In the genomic region with DNA sequence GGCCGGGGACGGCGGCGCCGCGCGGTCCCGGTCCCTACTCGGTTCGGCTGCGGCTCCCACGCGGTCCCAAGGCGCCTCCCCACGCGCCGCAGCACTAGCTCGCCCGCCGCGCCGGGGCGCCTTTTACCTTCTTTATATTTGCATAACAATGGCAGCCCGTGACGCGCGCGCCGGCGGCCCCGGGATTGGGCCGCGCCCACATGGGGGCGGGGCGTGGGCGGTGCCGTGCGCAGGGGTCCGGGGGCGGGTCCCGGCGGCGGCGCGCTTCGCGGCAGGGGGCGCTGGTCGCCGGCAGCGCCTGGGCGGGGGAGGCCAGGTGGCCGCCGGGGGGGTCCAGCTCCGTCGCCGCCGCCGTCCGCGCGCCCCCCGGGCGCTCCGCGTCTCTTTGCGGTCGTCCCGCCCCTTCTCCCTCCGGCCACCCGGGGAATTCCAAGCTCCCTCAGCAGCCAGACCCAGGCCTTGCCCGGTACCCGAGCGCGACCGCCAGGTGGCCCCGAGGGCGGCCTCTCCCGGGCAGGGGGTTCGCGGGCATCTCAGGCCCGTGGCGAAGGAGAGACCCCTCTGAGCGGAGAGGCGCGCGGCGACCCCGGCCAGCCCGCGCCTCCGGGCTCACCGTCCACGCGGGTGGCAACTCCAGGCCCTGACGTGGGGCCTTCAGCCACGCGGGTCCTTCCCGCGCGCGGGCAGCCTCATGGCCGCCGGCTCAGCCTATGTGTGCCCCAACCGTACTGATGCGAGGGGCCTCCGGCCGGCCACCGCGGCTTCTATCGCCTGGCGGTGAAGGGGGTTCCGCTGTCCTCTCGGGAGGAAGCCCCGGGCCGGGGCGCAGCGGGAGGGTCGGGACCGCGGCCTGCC, we compare ENCODE assay signal across 1 cellular context.
A peak's percentile ranks its signal among the peaks of the same experiment; 100 is the strongest.
TF ChIP-seq lines count a peak whose summit lies in the region.

A gene with protein sequence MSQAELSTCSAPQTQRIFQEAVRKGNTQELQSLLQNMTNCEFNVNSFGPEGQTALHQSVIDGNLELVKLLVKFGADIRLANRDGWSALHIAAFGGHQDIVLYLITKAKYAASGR (minus strand): TSS at position 96 of the 855 bp plus-strand sequence. CDS start 343 bp downstream, outside the sequence.

TF ChIP-seq in K562, 482 proteins besides CTCF, POLR2A, EP300 and RAD21 (continued from another document and continues in another):
- TF ChIP-seq, protein P1, sequence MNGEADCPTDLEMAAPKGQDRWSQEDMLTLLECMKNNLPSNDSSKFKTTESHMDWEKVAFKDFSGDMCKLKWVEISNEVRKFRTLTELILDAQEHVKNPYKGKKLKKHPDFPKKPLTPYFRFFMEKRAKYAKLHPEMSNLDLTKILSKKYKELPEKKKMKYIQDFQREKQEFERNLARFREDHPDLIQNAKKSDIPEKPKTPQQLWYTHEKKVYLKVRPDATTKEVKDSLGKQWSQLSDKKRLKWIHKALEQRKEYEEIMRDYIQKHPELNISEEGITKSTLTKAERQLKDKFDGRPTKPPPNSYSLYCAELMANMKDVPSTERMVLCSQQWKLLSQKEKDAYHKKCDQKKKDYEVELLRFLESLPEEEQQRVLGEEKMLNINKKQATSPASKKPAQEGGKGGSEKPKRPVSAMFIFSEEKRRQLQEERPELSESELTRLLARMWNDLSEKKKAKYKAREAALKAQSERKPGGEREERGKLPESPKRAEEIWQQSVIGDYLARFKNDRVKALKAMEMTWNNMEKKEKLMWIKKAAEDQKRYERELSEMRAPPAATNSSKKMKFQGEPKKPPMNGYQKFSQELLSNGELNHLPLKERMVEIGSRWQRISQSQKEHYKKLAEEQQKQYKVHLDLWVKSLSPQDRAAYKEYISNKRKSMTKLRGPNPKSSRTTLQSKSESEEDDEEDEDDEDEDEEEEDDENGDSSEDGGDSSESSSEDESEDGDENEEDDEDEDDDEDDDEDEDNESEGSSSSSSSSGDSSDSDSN (IDR thresholded peaks at IDR 0.05; ENCODE audit: borderline replicate concordance in 1 of 2, low read depth in 2 of 2, low read length in 2 of 2): no peak
- TF ChIP-seq CTBP1 (IDR thresholded peaks at IDR 0.05; ENCODE audit: borderline replicate concordance): no peak; the same call in 1 of the 2 replicates
- TF ChIP-seq MTF1 (CRISPR knock-in tag; IDR thresholded peaks at IDR 0.05; ENCODE audit: borderline replicate concordance): no peak
- no peak for TF ChIP-seq HNRNPUL1 (IDR thresholded peaks at IDR 0.05; ENCODE audit: low read length)
- 0 out of 2 replicates have a peak, but pooled peaks have one; percentile 43 for TF ChIP-seq ZEB2 (IDR thresholded peaks at IDR 0.05)
- TF ChIP-seq NFIC (IDR thresholded peaks at IDR 0.05): no peak
- TF ChIP-seq CBX5 (IDR thresholded peaks at IDR 0.05; ENCODE audit: borderline replicate concordance, low read depth): no peak
- TF ChIP-seq KLF6 (CRISPR knock-in tag; IDR thresholded peaks at IDR 0.05; ENCODE audit: borderline replicate concordance): no peak
- peak; percentile 91 for TF ChIP-seq ZFX (CRISPR knock-in tag; IDR thresholded peaks at IDR 0.05)
- TF ChIP-seq NCOA1 (IDR thresholded peaks at IDR 0.05; ENCODE audit: low read depth): no peak
- TF ChIP-seq, protein P2, sequence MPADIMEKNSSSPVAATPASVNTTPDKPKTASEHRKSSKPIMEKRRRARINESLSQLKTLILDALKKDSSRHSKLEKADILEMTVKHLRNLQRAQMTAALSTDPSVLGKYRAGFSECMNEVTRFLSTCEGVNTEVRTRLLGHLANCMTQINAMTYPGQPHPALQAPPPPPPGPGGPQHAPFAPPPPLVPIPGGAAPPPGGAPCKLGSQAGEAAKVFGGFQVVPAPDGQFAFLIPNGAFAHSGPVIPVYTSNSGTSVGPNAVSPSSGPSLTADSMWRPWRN (IDR thresholded peaks at IDR 0.05; ENCODE audit: low read depth): no peak
- TF ChIP-seq TCF3 (CRISPR knock-in tag; IDR thresholded peaks at IDR 0.05): no peak
- no peak for TF ChIP-seq ZFP1 (CRISPR knock-in tag; IDR thresholded peaks at IDR 0.05)
- TF ChIP-seq PCBP2 (IDR thresholded peaks at IDR 0.05; ENCODE audit: low read depth, low read length, poor library complexity, severe bottlenecking): no peak
- TF ChIP-seq HDAC1 (IDR thresholded peaks at IDR 0.05): peak in 1 of 2 experiments; percentile 64; a peak in 2 of 4 replicates
- peak; percentile 92 for TF ChIP-seq FOXP1 (CRISPR knock-in tag; IDR thresholded peaks at IDR 0.05)
- no peak for TF ChIP-seq CC2D1A (IDR thresholded peaks at IDR 0.05)
- TF ChIP-seq, protein P3, sequence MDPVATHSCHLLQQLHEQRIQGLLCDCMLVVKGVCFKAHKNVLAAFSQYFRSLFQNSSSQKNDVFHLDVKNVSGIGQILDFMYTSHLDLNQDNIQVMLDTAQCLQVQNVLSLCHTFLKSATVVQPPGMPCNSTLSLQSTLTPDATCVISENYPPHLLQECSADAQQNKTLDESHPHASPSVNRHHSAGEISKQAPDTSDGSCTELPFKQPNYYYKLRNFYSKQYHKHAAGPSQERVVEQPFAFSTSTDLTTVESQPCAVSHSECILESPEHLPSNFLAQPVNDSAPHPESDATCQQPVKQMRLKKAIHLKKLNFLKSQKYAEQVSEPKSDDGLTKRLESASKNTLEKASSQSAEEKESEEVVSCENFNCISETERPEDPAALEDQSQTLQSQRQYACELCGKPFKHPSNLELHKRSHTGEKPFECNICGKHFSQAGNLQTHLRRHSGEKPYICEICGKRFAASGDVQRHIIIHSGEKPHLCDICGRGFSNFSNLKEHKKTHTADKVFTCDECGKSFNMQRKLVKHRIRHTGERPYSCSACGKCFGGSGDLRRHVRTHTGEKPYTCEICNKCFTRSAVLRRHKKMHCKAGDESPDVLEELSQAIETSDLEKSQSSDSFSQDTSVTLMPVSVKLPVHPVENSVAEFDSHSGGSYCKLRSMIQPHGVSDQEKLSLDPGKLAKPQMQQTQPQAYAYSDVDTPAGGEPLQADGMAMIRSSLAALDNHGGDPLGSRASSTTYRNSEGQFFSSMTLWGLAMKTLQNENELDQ (CRISPR knock-in tag; IDR thresholded peaks at IDR 0.05; ENCODE audit: borderline replicate concordance): peak; percentile 95; the same call in 1 of the 2 replicates
- TF ChIP-seq PHF8 (IDR thresholded peaks at IDR 0.05; ENCODE audit: borderline replicate concordance, low read length): peak; percentile 78; the same call in 1 of the 2 replicates
- TF ChIP-seq ADNP (tag; IDR thresholded peaks at IDR 0.05): no peak
- TF ChIP-seq ZNF384 (IDR thresholded peaks at IDR 0.05; ENCODE audit: low read depth, low read length): 0 out of 2 replicates have a peak, but pooled peaks have one; percentile 4
- TF ChIP-seq SIN3A (IDR thresholded peaks at IDR 0.05; ENCODE audit: borderline replicate concordance in 2 of 2, control insufficient read depth in 1 of 2, low read depth in 2 of 2, low read length in 2 of 2): peak; percentile 41 to 65; a peak in 2 of 4 replicates
- TF ChIP-seq ILF3 (IDR thresholded peaks at IDR 0.05; ENCODE audit: borderline replicate concordance): no peak
- TF ChIP-seq, protein P4, sequence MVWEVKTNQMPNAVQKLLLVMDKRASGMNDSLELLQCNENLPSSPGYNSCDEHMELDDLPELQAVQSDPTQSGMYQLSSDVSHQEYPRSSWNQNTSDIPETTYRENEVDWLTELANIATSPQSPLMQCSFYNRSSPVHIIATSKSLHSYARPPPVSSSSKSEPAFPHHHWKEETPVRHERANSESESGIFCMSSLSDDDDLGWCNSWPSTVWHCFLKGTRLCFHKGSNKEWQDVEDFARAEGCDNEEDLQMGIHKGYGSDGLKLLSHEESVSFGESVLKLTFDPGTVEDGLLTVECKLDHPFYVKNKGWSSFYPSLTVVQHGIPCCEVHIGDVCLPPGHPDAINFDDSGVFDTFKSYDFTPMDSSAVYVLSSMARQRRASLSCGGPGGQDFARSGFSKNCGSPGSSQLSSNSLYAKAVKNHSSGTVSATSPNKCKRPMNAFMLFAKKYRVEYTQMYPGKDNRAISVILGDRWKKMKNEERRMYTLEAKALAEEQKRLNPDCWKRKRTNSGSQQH (CRISPR knock-in tag; IDR thresholded peaks at IDR 0.05): no peak
- TF ChIP-seq, protein P5, sequence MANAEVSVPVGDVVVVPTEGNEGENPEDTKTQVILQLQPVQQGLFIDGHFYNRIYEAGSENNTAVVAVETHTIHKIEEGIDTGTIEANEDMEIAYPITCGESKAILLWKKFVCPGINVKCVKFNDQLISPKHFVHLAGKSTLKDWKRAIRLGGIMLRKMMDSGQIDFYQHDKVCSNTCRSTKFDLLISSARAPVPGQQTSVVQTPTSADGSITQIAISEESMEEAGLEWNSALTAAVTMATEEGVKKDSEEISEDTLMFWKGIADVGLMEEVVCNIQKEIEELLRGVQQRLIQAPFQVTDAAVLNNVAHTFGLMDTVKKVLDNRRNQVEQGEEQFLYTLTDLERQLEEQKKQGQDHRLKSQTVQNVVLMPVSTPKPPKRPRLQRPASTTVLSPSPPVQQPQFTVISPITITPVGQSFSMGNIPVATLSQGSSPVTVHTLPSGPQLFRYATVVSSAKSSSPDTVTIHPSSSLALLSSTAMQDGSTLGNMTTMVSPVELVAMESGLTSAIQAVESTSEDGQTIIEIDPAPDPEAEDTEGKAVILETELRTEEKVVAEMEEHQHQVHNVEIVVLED (CRISPR knock-in tag; IDR thresholded peaks at IDR 0.05): no peak
- TF ChIP-seq, protein P6, sequence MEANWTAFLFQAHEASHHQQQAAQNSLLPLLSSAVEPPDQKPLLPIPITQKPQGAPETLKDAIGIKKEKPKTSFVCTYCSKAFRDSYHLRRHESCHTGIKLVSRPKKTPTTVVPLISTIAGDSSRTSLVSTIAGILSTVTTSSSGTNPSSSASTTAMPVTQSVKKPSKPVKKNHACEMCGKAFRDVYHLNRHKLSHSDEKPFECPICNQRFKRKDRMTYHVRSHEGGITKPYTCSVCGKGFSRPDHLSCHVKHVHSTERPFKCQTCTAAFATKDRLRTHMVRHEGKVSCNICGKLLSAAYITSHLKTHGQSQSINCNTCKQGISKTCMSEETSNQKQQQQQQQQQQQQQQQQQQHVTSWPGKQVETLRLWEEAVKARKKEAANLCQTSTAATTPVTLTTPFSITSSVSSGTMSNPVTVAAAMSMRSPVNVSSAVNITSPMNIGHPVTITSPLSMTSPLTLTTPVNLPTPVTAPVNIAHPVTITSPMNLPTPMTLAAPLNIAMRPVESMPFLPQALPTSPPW (CRISPR knock-in tag; IDR thresholded peaks at IDR 0.05): peak; percentile 97
- no peak for TF ChIP-seq ZC3H8 (IDR thresholded peaks at IDR 0.05)
- TF ChIP-seq ZBTB7A (IDR thresholded peaks at IDR 0.05; ENCODE audit: borderline replicate concordance, control insufficient read depth, low read depth, low read length): peak; percentile 96; the same call in 1 of the 2 replicates
- TF ChIP-seq, protein P7, sequence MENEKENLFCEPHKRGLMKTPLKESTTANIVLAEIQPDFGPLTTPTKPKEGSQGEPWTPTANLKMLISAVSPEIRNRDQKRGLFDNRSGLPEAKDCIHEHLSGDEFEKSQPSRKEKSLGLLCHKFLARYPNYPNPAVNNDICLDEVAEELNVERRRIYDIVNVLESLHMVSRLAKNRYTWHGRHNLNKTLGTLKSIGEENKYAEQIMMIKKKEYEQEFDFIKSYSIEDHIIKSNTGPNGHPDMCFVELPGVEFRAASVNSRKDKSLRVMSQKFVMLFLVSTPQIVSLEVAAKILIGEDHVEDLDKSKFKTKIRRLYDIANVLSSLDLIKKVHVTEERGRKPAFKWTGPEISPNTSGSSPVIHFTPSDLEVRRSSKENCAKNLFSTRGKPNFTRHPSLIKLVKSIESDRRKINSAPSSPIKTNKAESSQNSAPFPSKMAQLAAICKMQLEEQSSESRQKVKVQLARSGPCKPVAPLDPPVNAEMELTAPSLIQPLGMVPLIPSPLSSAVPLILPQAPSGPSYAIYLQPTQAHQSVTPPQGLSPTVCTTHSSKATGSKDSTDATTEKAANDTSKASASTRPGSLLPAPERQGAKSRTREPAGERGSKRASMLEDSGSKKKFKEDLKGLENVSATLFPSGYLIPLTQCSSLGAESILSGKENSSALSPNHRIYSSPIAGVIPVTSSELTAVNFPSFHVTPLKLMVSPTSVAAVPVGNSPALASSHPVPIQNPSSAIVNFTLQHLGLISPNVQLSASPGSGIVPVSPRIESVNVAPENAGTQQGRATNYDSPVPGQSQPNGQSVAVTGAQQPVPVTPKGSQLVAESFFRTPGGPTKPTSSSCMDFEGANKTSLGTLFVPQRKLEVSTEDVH (IDR thresholded peaks at IDR 0.05; ENCODE audit: low read depth, partially characterized antibody): no peak
- TF ChIP-seq, protein P8, sequence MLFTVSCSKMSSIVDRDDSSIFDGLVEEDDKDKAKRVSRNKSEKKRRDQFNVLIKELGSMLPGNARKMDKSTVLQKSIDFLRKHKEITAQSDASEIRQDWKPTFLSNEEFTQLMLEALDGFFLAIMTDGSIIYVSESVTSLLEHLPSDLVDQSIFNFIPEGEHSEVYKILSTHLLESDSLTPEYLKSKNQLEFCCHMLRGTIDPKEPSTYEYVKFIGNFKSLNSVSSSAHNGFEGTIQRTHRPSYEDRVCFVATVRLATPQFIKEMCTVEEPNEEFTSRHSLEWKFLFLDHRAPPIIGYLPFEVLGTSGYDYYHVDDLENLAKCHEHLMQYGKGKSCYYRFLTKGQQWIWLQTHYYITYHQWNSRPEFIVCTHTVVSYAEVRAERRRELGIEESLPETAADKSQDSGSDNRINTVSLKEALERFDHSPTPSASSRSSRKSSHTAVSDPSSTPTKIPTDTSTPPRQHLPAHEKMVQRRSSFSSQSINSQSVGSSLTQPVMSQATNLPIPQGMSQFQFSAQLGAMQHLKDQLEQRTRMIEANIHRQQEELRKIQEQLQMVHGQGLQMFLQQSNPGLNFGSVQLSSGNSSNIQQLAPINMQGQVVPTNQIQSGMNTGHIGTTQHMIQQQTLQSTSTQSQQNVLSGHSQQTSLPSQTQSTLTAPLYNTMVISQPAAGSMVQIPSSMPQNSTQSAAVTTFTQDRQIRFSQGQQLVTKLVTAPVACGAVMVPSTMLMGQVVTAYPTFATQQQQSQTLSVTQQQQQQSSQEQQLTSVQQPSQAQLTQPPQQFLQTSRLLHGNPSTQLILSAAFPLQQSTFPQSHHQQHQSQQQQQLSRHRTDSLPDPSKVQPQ (CRISPR knock-in tag; IDR thresholded peaks at IDR 0.05; ENCODE audit: borderline replicate concordance): no peak
- TF ChIP-seq SMARCA5 (IDR thresholded peaks at IDR 0.05): no peak
- TF ChIP-seq MAFF (IDR thresholded peaks at IDR 0.05; ENCODE audit: low read length): no peak
- TF ChIP-seq ZFPM2 (CRISPR knock-in tag; IDR thresholded peaks at IDR 0.05): no peak
- TF ChIP-seq SRSF7 (optimal IDR thresholded peaks at IDR 0.05; ENCODE audit: low read depth, low read length): peak; percentile 89
- TF ChIP-seq, protein P9, sequence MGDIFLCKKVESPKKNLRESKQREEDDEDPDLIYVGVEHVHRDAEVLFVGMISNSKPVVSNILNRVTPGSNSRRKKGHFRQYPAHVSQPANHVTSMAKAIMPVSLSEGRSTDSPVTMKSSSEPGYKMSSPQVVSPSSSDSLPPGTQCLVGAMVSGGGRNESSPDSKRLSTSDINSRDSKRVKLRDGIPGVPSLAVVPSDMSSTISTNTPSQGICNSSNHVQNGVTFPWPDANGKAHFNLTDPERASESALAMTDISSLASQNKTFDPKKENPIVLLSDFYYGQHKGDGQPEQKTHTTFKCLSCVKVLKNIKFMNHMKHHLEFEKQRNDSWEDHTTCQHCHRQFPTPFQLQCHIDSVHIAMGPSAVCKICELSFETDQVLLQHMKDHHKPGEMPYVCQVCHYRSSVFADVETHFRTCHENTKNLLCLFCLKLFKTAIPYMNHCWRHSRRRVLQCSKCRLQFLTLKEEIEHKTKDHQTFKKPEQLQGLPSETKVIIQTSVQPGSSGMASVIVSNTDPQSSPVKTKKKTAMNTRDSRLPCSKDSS (IDR thresholded peaks at IDR 0.05; ENCODE audit: low read depth, partially characterized antibody): no peak
- TF ChIP-seq, protein P10, sequence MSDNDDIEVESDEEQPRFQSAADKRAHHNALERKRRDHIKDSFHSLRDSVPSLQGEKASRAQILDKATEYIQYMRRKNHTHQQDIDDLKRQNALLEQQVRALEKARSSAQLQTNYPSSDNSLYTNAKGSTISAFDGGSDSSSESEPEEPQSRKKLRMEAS (CRISPR knock-in tag; IDR thresholded peaks at IDR 0.05): peak; percentile 95
- no peak for TF ChIP-seq TAF7 (tag; IDR thresholded peaks at IDR 0.05)
